Comparison of ENCODE assay signal across 10 cellular contexts in genomic region chr10:71694039-71694471, GRCh38. TPM values are rescaled to one million over a fixed set of nuclear protein-coding genes. Genes with fewer than 3 reads are reported as not detected.
DNase-seq lines count a peak whose midpoint lies in the region; ATAC-seq and TF ChIP-seq lines count a peak whose summit lies in the region.
"Had no signal": no experiment of that assay in that cellular context is flagged by ENCODE, and none has a peak within 500 bp of the region (broad histone marks: within the 10 kb centered on the region; RNA-seq: fewer than 3 reads in every experiment).

No MANE protein-coding gene starts in this region.

- TF ChIP-seq CTCF in left ventricle myocardium inferior (IDR thresholded peaks at IDR 0.05; ENCODE audit: borderline replicate concordance) (no peak), upper lobe of left lung (IDR thresholded peaks at IDR 0.05) (no peak)

- no peak for TF ChIP-seq POLR2A in upper lobe of left lung (IDR thresholded peaks at IDR 0.05)

- no peak for TF ChIP-seq EP300 in upper lobe of left lung (IDR thresholded peaks at IDR 0.05)

- H3K9me3 ChIP-seq in left ventricle myocardium inferior (replicated peaks): peaks cover 8% of the 10 kb centered on the region
- no peaks in the 10 kb centered on the region for H3K9me3 ChIP-seq in effector memory CD4-positive, alpha-beta T cell (ENCODE audit: control insufficient read depth, low read length)
- no peaks in the 10 kb centered on the region for H3K9me3 ChIP-seq in upper lobe of left lung

- WGBS in upper lobe of left lung, 2 donors: 60 to 62% methylated on average over 18 of the region's 18 CpGs

- peak overlapping the region; percentile 71 for H3K27ac ChIP-seq in left ventricle myocardium inferior (replicated peaks)
- no peak overlapping the region for H3K27ac ChIP-seq in effector memory CD4-positive, alpha-beta T cell (ENCODE audit: insufficient read depth, low read length, poor library complexity, severe bottlenecking)
- peak overlapping the region; percentile 69 to 83 (median 75) for H3K27ac ChIP-seq in upper lobe of left lung

- H3K27me3 ChIP-seq in left ventricle myocardium inferior (ENCODE audit: low read depth) (no peaks in the 10 kb centered on the region), upper lobe of left lung (no peaks in the 10 kb centered on the region)
- no peaks in the 10 kb centered on the region for H3K27me3 ChIP-seq in effector memory CD4-positive, alpha-beta T cell (replicated peaks; ENCODE audit: control insufficient read depth, insufficient read depth, low read length, poor library complexity, severe bottlenecking)

- H3K36me3 ChIP-seq in left ventricle myocardium inferior: no peaks in the 10 kb centered on the region
- H3K36me3 ChIP-seq in effector memory CD4-positive, alpha-beta T cell (ENCODE audit: control insufficient read depth, insufficient read depth, low read length): no peaks in the 10 kb centered on the region
- H3K36me3 ChIP-seq in upper lobe of left lung: no peaks in the 10 kb centered on the region

- in situ Hi-C loops in ACHN (cut with HindIII; ENCODE audit: low pct_ligation_motif_present, low pct_unique_long_range_greater_than_20kb, low sequenced_read_pairs): no loop called here

- H3K4me3 ChIP-seq in left ventricle myocardium inferior (no peak overlapping the region), upper lobe of left lung (no peak overlapping the region)
- H3K4me3 ChIP-seq in effector memory CD4-positive, alpha-beta T cell (ENCODE audit: insufficient read depth, low read depth, low read length, poor library complexity, severe bottlenecking): peak overlapping the region; percentile 11

- H3K4me1 ChIP-seq in left ventricle myocardium inferior: peaks cover 47% of the 10 kb centered on the region
- peaks cover 16% of the 10 kb centered on the region for H3K4me1 ChIP-seq in effector memory CD4-positive, alpha-beta T cell (ENCODE audit: control insufficient read depth, insufficient read depth, low read length, poor library complexity, severe bottlenecking)
- peaks cover 33 to 45% (median 40%) of the 10 kb centered on the region in 4 donors for H3K4me1 ChIP-seq in upper lobe of left lung

- intact Hi-C loops in left ventricle myocardium inferior (cut with micrococcal nuclease) (no loop called here), left ventricle myocardium superior (cut with micrococcal nuclease) (no loop called here)

- ATAC-seq in left ventricle myocardium superior (no peak), HG03039 (IDR thresholded peaks at IDR 0.05; ENCODE audit: unreplicated experiment) (peak; percentile 12), upper lobe of left lung (ENCODE audit: low FRiP score in 2 of 2) (no peak), HG02981 (IDR thresholded peaks at IDR 0.05; ENCODE audit: unreplicated experiment) (no peak)

- no peak for DNase-seq in left ventricle myocardium inferior
- no peak for DNase-seq in left ventricle myocardium superior
- no peak for DNase-seq in effector memory CD4-positive, alpha-beta T cell
- no peak for DNase-seq in upper lobe of left lung
- DNase-seq in NCI-H146 treated with DMSO at 0.1 percent for 48 hours (lab: John Stamatoyannopoulos, UW; ENCODE audit: unreplicated experiment): no peak
- DNase-seq in ACHN: no peak
- DNase-seq: mesendoderm, NCI-H1105 treated with DMSO at 0.1 percent for 48 hours had no signal

RNA-seq across cellular contexts. Expression of gene C10orf105, which starts 25.5 kb away (rescaled TPM):
- 0.05 TPM for total RNA-seq in left ventricle myocardium inferior
- total RNA-seq in left ventricle myocardium superior: 0.07 TPM
- total RNA-seq in upper lobe of left lung: 1 to 10 TPM in 1 of 6 donors, under 1 TPM in 4, not detected in 1; 0.15 to 1.0 (median 0.44) TPM
